In genomic region chr1:152479792-152480595, GRCh38 we compare ENCODE assay signal across 8 cellular contexts. TPM values are rescaled to one million over a fixed set of nuclear protein-coding genes. Genes with fewer than 3 reads are reported as not detected.
A peak's percentile ranks its signal among the peaks of the same experiment; 100 is the strongest.
DNase-seq lines count a peak whose midpoint lies in the region; ATAC-seq and TF ChIP-seq lines count a peak whose summit lies in the region.

No MANE protein-coding gene starts in this region.

- H3K9me3 ChIP-seq in uterus: no peaks in the 10 kb centered on the region

- intact Hi-C loops in uterus (cut with DNase I; ENCODE audit: low total_unique reads): no loop called here

- no peak for TF ChIP-seq POLR2A in uterus (IDR thresholded peaks at IDR 0.05)

- no peak overlapping the region for H3K27ac ChIP-seq in foreskin keratinocyte
- no peak overlapping the region for H3K27ac ChIP-seq in uterus

- H3K4me3 ChIP-seq in uterus: no peak overlapping the region

- DNase-seq in NCI-H1694 (lab: John Stamatoyannopoulos, UW): peak; percentile 42
- DNase-seq in NCI-H1694 treated with DMSO at 0.1 percent for 48 hours (lab: John Stamatoyannopoulos, UW): no peak
- DNase-seq in NCI-H460 (ENCODE audit: extremely low read depth, low read depth): peak; percentile 59
- DNase-seq in activated CD8-positive, alpha-beta memory T cell treated with anti-CD3 and anti-CD28 coated beads, Interleukin-2, amount 50 U/mL, for 1 hour (ENCODE audit: extremely low read depth): peak; percentile 11
- DNase-seq in foreskin keratinocyte: no peak
- peak; percentile 34 for DNase-seq in stimulated activated CD8-positive, alpha-beta memory T cell treated with anti-CD3 and anti-CD28 coated beads, Interleukin-12 subunit alpha, Interleukin-12 subunit beta, amount 100 ng/mL, for 1 hour (ENCODE audit: low read depth)
- DNase-seq in uterus: no peak

- H3K36me3 ChIP-seq in uterus: no peaks in the 10 kb centered on the region

- ATAC-seq in foreskin keratinocyte (no peak), HG03342 (IDR thresholded peaks at IDR 0.05; ENCODE audit: unreplicated experiment) (no peak)

- H3K27me3 ChIP-seq in foreskin keratinocyte: no peaks in the 10 kb centered on the region
- no peaks in the 10 kb centered on the region for H3K27me3 ChIP-seq in uterus

- TF ChIP-seq CTCF in foreskin keratinocyte (conservative IDR thresholded peaks at IDR 0.05) (peak; percentile 56), uterus (IDR thresholded peaks at IDR 0.05) (peak in 1 of 4 experiments; percentile 7)

- H3K4me1 ChIP-seq in foreskin keratinocyte (no peaks in the 10 kb centered on the region), uterus (no peaks in the 10 kb centered on the region)

RNA-seq across cellular contexts. Expression of gene LCE5A, which starts 30.6 kb away (rescaled TPM):
- not detected in 2 replicates for total RNA-seq in NCI-H460 (2014; rRNA removed; shearing (Covaris generic))
- polyA plus RNA-seq in NCI-H460 (2014; cell fraction: nucleus; rRNA removed): not detected in 2 replicates
- total RNA-seq in foreskin keratinocyte (not detected in 2 replicates), uterus (not detected)
- polyA plus RNA-seq in foreskin keratinocyte: not detected in 2 replicates

RNA-seq across cellular contexts. Expression of gene CRCT1, which starts 34.3 kb away (rescaled TPM):
- total RNA-seq in NCI-H460 (2014; rRNA removed; shearing (Covaris generic)): not detected in 2 replicates
- polyA plus RNA-seq in NCI-H460 (2014; cell fraction: nucleus; rRNA removed): not detected in 2 replicates
- total RNA-seq in foreskin keratinocyte: 1.7 and 3.5 TPM in 2 replicates
- polyA plus RNA-seq in foreskin keratinocyte: 2.6 and 5.6 TPM in 2 replicates
- total RNA-seq in uterus: not detected

Comparison
In these comparisons a context has a peak if more than half of its experiments do, and no peak if none do; other contexts are left out.
1. DNase-seq: peak in NCI-H1694 (single experiment), NCI-H460 (single experiment), activated CD8-positive, alpha-beta memory T cell treated with anti-CD3 and anti-CD28 coated beads, Interleukin-2, amount 50 U/mL, for 1 hour (single experiment) and stimulated activated CD8-positive, alpha-beta memory T cell treated with anti-CD3 and anti-CD28 coated beads, Interleukin-12 subunit alpha, Interleukin-12 subunit beta, amount 100 ng/mL, for 1 hour (single experiment); none in NCI-H1694 treated with DMSO at 0.1 percent for 48 hours (single experiment), foreskin keratinocyte (0 of 2) and uterus (0 of 2).